Comparison of ENCODE assay signal across 8 cellular contexts in genomic region chr16:57863434-57864160, GRCh38.
DNase-seq lines count a peak whose midpoint lies in the region; ATAC-seq and TF ChIP-seq lines count a peak whose summit lies in the region.

No MANE protein-coding gene starts in this region.

- H3K36me3 ChIP-seq in BE2C: no peaks in the 10 kb centered on the region
- no peaks in the 10 kb centered on the region for H3K36me3 ChIP-seq in SK-N-MC (ENCODE audit: insufficient read depth, low read length)

- H3K4me3 ChIP-seq in BE2C (ENCODE audit: low read depth, low read length) (no peak overlapping the region), HFF-Myc (replicated peaks; ENCODE audit: low read depth, low read length) (no peak overlapping the region), SK-N-MC (peak overlapping the region; percentile 42; the same call in 1 of the 2 replicates)

- POLR2A ChIA-PET in naive thymus-derived CD8-positive, alpha-beta T cell (lab: Charles Lee): no interaction called here

- no peak overlapping the region for H3K27ac Mint-ChIP-seq in nephron progenitor cell
- H3K27ac Mint-ChIP-seq in naive thymus-derived CD8-positive, alpha-beta T cell: no peak overlapping the region

- ATAC-seq in naive thymus-derived CD8-positive, alpha-beta T cell: no peak
- no peak for ATAC-seq in GM21528 (IDR thresholded peaks at IDR 0.05; ENCODE audit: low FRiP score, unreplicated experiment)

- no peak overlapping the region for H3K4me3 Mint-ChIP-seq in nephron progenitor cell
- no peak overlapping the region for H3K4me3 Mint-ChIP-seq in naive thymus-derived CD8-positive, alpha-beta T cell

- H3K4me1 Mint-ChIP-seq in nephron progenitor cell: peaks cover 24% of the 10 kb centered on the region
- peaks cover 0 to 3% (median 0%) of the 10 kb centered on the region in 4 donors for H3K4me1 Mint-ChIP-seq in naive thymus-derived CD8-positive, alpha-beta T cell

- H3K9me3 Mint-ChIP-seq in nephron progenitor cell: no peaks in the 10 kb centered on the region
- no peaks in the 10 kb centered on the region for H3K9me3 Mint-ChIP-seq in naive thymus-derived CD8-positive, alpha-beta T cell

- TF ChIP-seq CTCF in BE2C (IDR thresholded peaks at IDR 0.05; ENCODE audit: low read depth, low read length): peak; percentile 66
- peak; percentile 65 for TF ChIP-seq CTCF in HFF-Myc (IDR thresholded peaks at IDR 0.05; ENCODE audit: low read depth, low read length, missing control alignments)
- TF ChIP-seq CTCF in nephron progenitor cell (IDR thresholded peaks at IDR 0.05): no peak

- peak; percentile 57 for DNase-seq in BE2C
- peak; percentile 51 for DNase-seq in HFF-Myc (ENCODE audit: extremely low read depth, low read depth)
- no peak for DNase-seq in SK-N-MC (ENCODE audit: low read depth, low spot score)
- DNase-seq in fibroblast of gingiva (ENCODE audit: low read depth): peak; percentile 81
- DNase-seq in nephron progenitor cell: peak; percentile 41
- no peak for DNase-seq in SIG-M5 treated with dmso at 0.1 percent for 504 hours (lab: John Stamatoyannopoulos, UW; ENCODE audit: unreplicated experiment)
- DNase-seq in naive thymus-derived CD8-positive, alpha-beta T cell: no peak

- no peaks in the 10 kb centered on the region for H3K27me3 ChIP-seq in BE2C

- peaks cover 11% of the 10 kb centered on the region for H3K27me3 Mint-ChIP-seq in nephron progenitor cell (ENCODE audit: low read depth, poor library complexity)
- H3K27me3 Mint-ChIP-seq in naive thymus-derived CD8-positive, alpha-beta T cell: peaks cover 7 to 28% (median 18%) of the 10 kb centered on the region in 5 donors

- no peaks in the 10 kb centered on the region for H3K36me3 Mint-ChIP-seq in nephron progenitor cell (ENCODE audit: low read depth)
- H3K36me3 Mint-ChIP-seq in naive thymus-derived CD8-positive, alpha-beta T cell: no peaks in the 10 kb centered on the region

- peak overlapping the region; percentile 68 for H3K27ac ChIP-seq in SK-N-MC

- H3K9ac ChIP-seq in SK-N-MC (ENCODE audit: insufficient read length): no peak overlapping the region

- H3K4me1 ChIP-seq in BE2C: peaks cover 3% of the 10 kb centered on the region; the same call in 1 of the 2 replicates

- no peaks in the 10 kb centered on the region for H3K9me3 ChIP-seq in BE2C
- H3K9me3 ChIP-seq in SK-N-MC (ENCODE audit: low read depth, low read length): no peaks in the 10 kb centered on the region

Comparison
In these comparisons a context has a peak if more than half of its experiments do, and no peak if none do; other contexts are left out.
1. DNase-seq: peak in BE2C (single experiment), HFF-Myc (single experiment), fibroblast of gingiva (single experiment) and nephron progenitor cell (single experiment); none in SK-N-MC (single experiment), SIG-M5 treated with dmso at 0.1 percent for 504 hours (single experiment) and naive thymus-derived CD8-positive, alpha-beta T cell (0 of 10).